In the genomic region with DNA sequence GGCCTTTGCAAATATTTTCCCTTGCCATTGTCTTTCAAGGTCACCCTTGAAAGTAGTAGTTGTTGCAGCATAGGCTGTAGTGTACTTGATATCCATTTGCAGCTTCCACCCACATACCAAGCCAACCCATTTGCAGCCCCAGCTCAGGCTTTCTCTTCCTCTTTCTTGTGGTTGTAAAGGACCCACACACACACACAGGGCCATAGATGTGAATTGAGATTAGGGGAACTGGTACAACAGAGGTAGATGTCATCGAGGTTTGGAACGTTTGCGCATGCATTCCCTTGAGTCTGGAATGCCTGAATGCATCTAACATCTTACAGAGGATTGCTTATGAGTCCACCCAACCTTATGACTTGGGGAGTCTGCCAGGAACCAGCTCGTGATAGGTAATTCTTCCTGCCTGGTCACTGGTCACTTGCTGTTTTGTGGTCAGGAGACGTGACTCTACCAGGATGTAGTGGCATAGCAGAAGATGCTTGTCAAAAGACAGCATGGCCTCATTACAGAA, we compare ENCODE assay signal across 14 cellular contexts.
A peak's percentile ranks its signal among the peaks of the same experiment; 100 is the strongest.
DNase-seq lines count a peak whose midpoint lies in the region; ATAC-seq, FAIRE-seq and TF ChIP-seq lines count a peak whose summit lies in the region.
"Had no signal": no experiment of that assay in that cellular context is flagged by ENCODE, and none has a peak within 500 bp of the region (broad histone marks: within the 10 kb centered on the region; RNA-seq: fewer than 3 reads in every experiment).

No MANE protein-coding gene starts in this region.

- no peak overlapping the region for H3K4me3 ChIP-seq in GM12878

- no peaks in the 10 kb centered on the region for H3K9me3 Mint-ChIP-seq in activated CD4-positive, alpha-beta T cell treated with anti-CD3 and anti-CD28 coated beads, Interleukin-2, amount 10 ng/mL, durations not matched to agents 7 days and 5 days
- H3K9me3 Mint-ChIP-seq: CD8-positive, alpha-beta T cell had no signal

- H3K27me3 ChIP-seq in GM12878 (replicated peaks in 1 of 2; ENCODE audit: control insufficient read depth in 2 of 2, insufficient read depth in 2 of 2, low read length in 1 of 2) (no peaks in the 10 kb centered on the region; a peak in 1 of 4 replicates), foreskin keratinocyte (no peaks in the 10 kb centered on the region)

- in situ Hi-C loops in GM12878 (cut with MboI), result no loop called here

- no peak overlapping the region for H3K9ac ChIP-seq in GM12878 (ENCODE audit: control insufficient read depth, insufficient read depth, low read length)

- no peak overlapping the region for H3K4me3 Mint-ChIP-seq in activated CD4-positive, alpha-beta T cell treated with anti-CD3 and anti-CD28 coated beads, Interleukin-2, amount 10 ng/mL, durations not matched to agents 7 days and 5 days
- H3K4me3 Mint-ChIP-seq: CD8-positive, alpha-beta T cell had no signal

- RAD21 ChIA-PET in GM12878 (lab: Charles Lee; ENCODE audit: unreplicated experiment), result no interaction called here

- TF ChIP-seq CTCF in GM12878 (IDR thresholded peaks at IDR 0.05 in 2 of 3, conservative IDR thresholded peaks at IDR 0.05 in 1 of 3; ENCODE audit: control insufficient read depth in 2 of 3, extremely low read depth in 1 of 3, insufficient read depth in 1 of 3, low read depth in 3 of 3, low read length in 3 of 3) (no peak), foreskin keratinocyte (conservative IDR thresholded peaks at IDR 0.05) (no peak)

- peak in 1 of 2 experiments; percentile 89; a peak in 2 of 4 replicates for TF ChIP-seq EP300 in GM12878 (IDR thresholded peaks at IDR 0.05; ENCODE audit: borderline replicate concordance in 1 of 2, control insufficient read depth in 1 of 2, low read depth in 2 of 2, low read length in 2 of 2)

- POLR2A ChIA-PET in GM12878 (lab: Charles Lee), result no interaction called here
- POLR2A ChIA-PET in activated CD4-positive, alpha-beta T cell treated with anti-CD3 and anti-CD28 coated beads, Interleukin-2, amount 10 ng/mL, durations not matched to agents 7 days and 5 days (lab: Charles Lee), result no interaction called here

- peaks cover 12% of the 10 kb centered on the region for H3K4me1 ChIP-seq in GM12878 (ENCODE audit: control insufficient read depth, insufficient read depth, low read length)
- H3K4me1 ChIP-seq in foreskin keratinocyte, result no peaks in the 10 kb centered on the region

- FAIRE-seq in GM12878 (lab: Jason Lieb, UNC) (peak; percentile 80), HTR-8/SVneo (lab: Jason Lieb, UNC) (no peak)

- BruUV-seq in GM12878 (replicated peaks; lab: Mats Ljungman, UMichigan), result no TSS peak

- peak overlapping the region; percentile 41; the same call in 1 of the 2 replicates for H3K4me2 ChIP-seq in GM12878 (ENCODE audit: control insufficient read depth, insufficient read depth)

- ATAC-seq in GM18519 (IDR thresholded peaks at IDR 0.05; ENCODE audit: low FRiP score, unreplicated experiment) (peak; percentile 89), GM21717 (IDR thresholded peaks at IDR 0.05; ENCODE audit: unreplicated experiment) (peak; percentile 96), HG03378 (IDR thresholded peaks at IDR 0.05; ENCODE audit: unreplicated experiment) (peak; percentile 96), GM12878 (peak; percentile 98), foreskin keratinocyte (no peak)
- ATAC-seq: CD8-positive, alpha-beta T cell; right cardiac atrium had no signal

- WGBS in GM12878 (ENCODE audit: insufficient coverage, insufficient replicate concordance, low lambda C conversion rate, missing lambda C conversion rate), result 3% methylated on average over 5 of the region's 5 CpGs

- SMC1A ChIA-PET in GM12878 (lab: Charles Lee; ENCODE audit: uncharacterized antibody, unreplicated experiment), result interaction anchor here (1.0 to 1.8 kb wide), 2 partner anchors 10 to 112 kb away, joined by 4 read pairs; a partner anchor contains a TSS

- peak; percentile 72 for DNase-seq in GM12878 (ENCODE audit: low read depth, low spot score)
- no peak for DNase-seq in activated CD4-positive, alpha-beta T cell treated with anti-CD3 and anti-CD28 coated beads, Interleukin-2, amount 10 ng/mL, durations not matched to agents 7 days and 5 days
- no peak for DNase-seq in foreskin keratinocyte
- DNase-seq in SW 1271 (lab: John Stamatoyannopoulos, UW), result no peak
- no peak for DNase-seq in HTR-8/SVneo (ENCODE audit: insufficient read length, low spot score)
- DNase-seq: activated naive CD4-positive, alpha-beta T cell; CD8-positive, alpha-beta T cell; GOT3; NCI-H2081; right cardiac atrium; stimulated activated naive CD4-positive, alpha-beta T cell had no signal

- no peaks in the 10 kb centered on the region for H3K36me3 Mint-ChIP-seq in activated CD4-positive, alpha-beta T cell treated with anti-CD3 and anti-CD28 coated beads, Interleukin-2, amount 10 ng/mL, durations not matched to agents 7 days and 5 days (ENCODE audit: low read depth)
- H3K36me3 Mint-ChIP-seq: CD8-positive, alpha-beta T cell had no signal

- H3K9me3 ChIP-seq in GM12878 (replicated peaks; ENCODE audit: control insufficient read depth, insufficient read depth, low read length), result peaks cover 1% of the 10 kb centered on the region; the same call in 1 of the 3 replicates

- no peaks in the 10 kb centered on the region for H3K36me3 ChIP-seq in GM12878 (ENCODE audit: control insufficient read depth in 2 of 2, insufficient read depth in 2 of 2, low read length in 1 of 2)

- CTCF ChIA-PET in GM12878 (lab: Yijun Ruan, JAX), result interaction anchor here (1.1 kb wide), 1 partner anchor 15 kb away, joined by 5 read pairs; no protein-coding TSS in a partner anchor
- CTCF ChIA-PET in activated CD4-positive, alpha-beta T cell treated with anti-CD3 and anti-CD28 coated beads, Interleukin-2, amount 10 ng/mL, durations not matched to agents 7 days and 5 days (lab: Charles Lee), result no interaction called here

- H3K27ac ChIP-seq in GM12878 (ENCODE audit: control insufficient read depth, insufficient read depth) (no peak overlapping the region), foreskin keratinocyte (no peak overlapping the region)

- H3K79me2 ChIP-seq in GM12878 (ENCODE audit: control insufficient read depth, insufficient read depth, low read length), result no peaks in the 10 kb centered on the region

- TF ChIP-seq POLR2A in GM12878 (IDR thresholded peaks at IDR 0.05; ENCODE audit: low read depth, low read length), result no peak

- no peak overlapping the region for H3K27ac Mint-ChIP-seq in activated CD4-positive, alpha-beta T cell treated with anti-CD3 and anti-CD28 coated beads, Interleukin-2, amount 10 ng/mL, durations not matched to agents 7 days and 5 days
- H3K27ac Mint-ChIP-seq: CD8-positive, alpha-beta T cell had no signal

- no peak overlapping the region; the same call in 1 of the 2 replicates for H2AFZ ChIP-seq in GM12878 (ENCODE audit: control insufficient read depth, low read depth, low read length)

- intact Hi-C loops in GM12878 (cut with micrococcal nuclease; ENCODE audit: unreplicated experiment), result no loop called here

- no peak for TF ChIP-seq RAD21 in GM12878 (IDR thresholded peaks at IDR 0.05; ENCODE audit: insufficient read depth, low read depth, low read length)

- H3K4me1 Mint-ChIP-seq in activated CD4-positive, alpha-beta T cell treated with anti-CD3 and anti-CD28 coated beads, Interleukin-2, amount 10 ng/mL, durations not matched to agents 7 days and 5 days, result no peaks in the 10 kb centered on the region

- peaks cover 17% of the 10 kb centered on the region for H3K27me3 Mint-ChIP-seq in activated CD4-positive, alpha-beta T cell treated with anti-CD3 and anti-CD28 coated beads, Interleukin-2, amount 10 ng/mL, durations not matched to agents 7 days and 5 days

- H4K20me1 ChIP-seq in GM12878 (ENCODE audit: control insufficient read depth, insufficient read depth), result no peaks in the 10 kb centered on the region

TF ChIP-seq in GM12878, 131 proteins besides CTCF, POLR2A, EP300 and RAD21 (continues in another document):
- TF ChIP-seq, protein P1, sequence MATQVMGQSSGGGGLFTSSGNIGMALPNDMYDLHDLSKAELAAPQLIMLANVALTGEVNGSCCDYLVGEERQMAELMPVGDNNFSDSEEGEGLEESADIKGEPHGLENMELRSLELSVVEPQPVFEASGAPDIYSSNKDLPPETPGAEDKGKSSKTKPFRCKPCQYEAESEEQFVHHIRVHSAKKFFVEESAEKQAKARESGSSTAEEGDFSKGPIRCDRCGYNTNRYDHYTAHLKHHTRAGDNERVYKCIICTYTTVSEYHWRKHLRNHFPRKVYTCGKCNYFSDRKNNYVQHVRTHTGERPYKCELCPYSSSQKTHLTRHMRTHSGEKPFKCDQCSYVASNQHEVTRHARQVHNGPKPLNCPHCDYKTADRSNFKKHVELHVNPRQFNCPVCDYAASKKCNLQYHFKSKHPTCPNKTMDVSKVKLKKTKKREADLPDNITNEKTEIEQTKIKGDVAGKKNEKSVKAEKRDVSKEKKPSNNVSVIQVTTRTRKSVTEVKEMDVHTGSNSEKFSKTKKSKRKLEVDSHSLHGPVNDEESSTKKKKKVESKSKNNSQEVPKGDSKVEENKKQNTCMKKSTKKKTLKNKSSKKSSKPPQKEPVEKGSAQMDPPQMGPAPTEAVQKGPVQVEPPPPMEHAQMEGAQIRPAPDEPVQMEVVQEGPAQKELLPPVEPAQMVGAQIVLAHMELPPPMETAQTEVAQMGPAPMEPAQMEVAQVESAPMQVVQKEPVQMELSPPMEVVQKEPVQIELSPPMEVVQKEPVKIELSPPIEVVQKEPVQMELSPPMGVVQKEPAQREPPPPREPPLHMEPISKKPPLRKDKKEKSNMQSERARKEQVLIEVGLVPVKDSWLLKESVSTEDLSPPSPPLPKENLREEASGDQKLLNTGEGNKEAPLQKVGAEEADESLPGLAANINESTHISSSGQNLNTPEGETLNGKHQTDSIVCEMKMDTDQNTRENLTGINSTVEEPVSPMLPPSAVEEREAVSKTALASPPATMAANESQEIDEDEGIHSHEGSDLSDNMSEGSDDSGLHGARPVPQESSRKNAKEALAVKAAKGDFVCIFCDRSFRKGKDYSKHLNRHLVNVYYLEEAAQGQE (IDR thresholded peaks at IDR 0.05; ENCODE audit: low read depth, low read length), result no peak
- TF ChIP-seq CREM (IDR thresholded peaks at IDR 0.05; ENCODE audit: low read depth) (0 out of 2 replicates have a peak, but pooled peaks have one; percentile 49), BMI1 (IDR thresholded peaks at IDR 0.05; ENCODE audit: borderline replicate concordance) (peak; percentile 70; the same call in 1 of the 2 replicates), SPI1 (IDR thresholded peaks at IDR 0.05; ENCODE audit: borderline replicate concordance, insufficient read depth, low read depth, low read length) (peak; percentile 98)
- TF ChIP-seq, protein P2, sequence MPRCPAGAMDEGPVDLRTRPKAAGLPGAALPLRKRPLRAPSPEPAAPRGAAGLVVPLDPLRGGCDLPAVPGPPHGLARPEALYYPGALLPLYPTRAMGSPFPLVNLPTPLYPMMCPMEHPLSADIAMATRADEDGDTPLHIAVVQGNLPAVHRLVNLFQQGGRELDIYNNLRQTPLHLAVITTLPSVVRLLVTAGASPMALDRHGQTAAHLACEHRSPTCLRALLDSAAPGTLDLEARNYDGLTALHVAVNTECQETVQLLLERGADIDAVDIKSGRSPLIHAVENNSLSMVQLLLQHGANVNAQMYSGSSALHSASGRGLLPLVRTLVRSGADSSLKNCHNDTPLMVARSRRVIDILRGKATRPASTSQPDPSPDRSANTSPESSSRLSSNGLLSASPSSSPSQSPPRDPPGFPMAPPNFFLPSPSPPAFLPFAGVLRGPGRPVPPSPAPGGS (IDR thresholded peaks at IDR 0.05; ENCODE audit: borderline replicate concordance, insufficient read depth, low read depth, low read length, poor library complexity, severe bottlenecking), result no peak
